22 cellular contexts compared by ENCODE assay signal in genomic region chr6:30957716-30958115, GRCh38. TPM values are rescaled to one million over a fixed set of nuclear protein-coding genes. Genes with fewer than 3 reads are reported as not detected.
DNase-seq lines count a peak whose midpoint lies in the region; ATAC-seq and TF ChIP-seq lines count a peak whose summit lies in the region.
"Had no signal": no experiment of that assay in that cellular context is flagged by ENCODE, and none has a peak within 500 bp of the region (broad histone marks: within the 10 kb centered on the region; RNA-seq: fewer than 3 reads in every experiment).

No MANE protein-coding gene starts in this region.

- H3K79me2 ChIP-seq in parathyroid adenoma, result no peaks in the 10 kb centered on the region

- H3K4me1 ChIP-seq in CD4-positive, CD25-positive, alpha-beta regulatory T cell (ENCODE audit: control insufficient read depth, insufficient read depth, low read length, poor library complexity, severe bottlenecking), result peaks cover 14% of the 10 kb centered on the region
- peaks cover 11% of the 10 kb centered on the region for H3K4me1 ChIP-seq in parathyroid adenoma

- peaks cover 5 to 23% (median 6%) of the 10 kb centered on the region in 4 donors for H3K4me1 Mint-ChIP-seq in CD4-positive, CD25-positive, alpha-beta regulatory T cell
- H3K4me1 Mint-ChIP-seq in endothelial cell (ENCODE audit: unreplicated experiment), result peaks cover 38% of the 10 kb centered on the region
- H3K4me1 Mint-ChIP-seq in activated T-cell treated with anti-CD3 and anti-CD28 coated beads, Interleukin-2, amount 50 U/mL, for 72 hours (ENCODE audit: low read depth), result peaks cover 19% of the 10 kb centered on the region

- peaks cover 0 to 4% (median 0%) of the 10 kb centered on the region in 7 donors for H3K9me3 Mint-ChIP-seq in CD4-positive, CD25-positive, alpha-beta regulatory T cell
- no peaks in the 10 kb centered on the region for H3K9me3 Mint-ChIP-seq in endothelial cell (ENCODE audit: unreplicated experiment)
- H3K9me3 Mint-ChIP-seq in activated T-cell treated with anti-CD3 and anti-CD28 coated beads, Interleukin-2, amount 50 U/mL, for 72 hours, result no peaks in the 10 kb centered on the region
- H3K9me3 Mint-ChIP-seq: CD8-positive, alpha-beta T cell had no signal

- in situ Hi-C loops in SK-MEL-5 (cut with HindIII; ENCODE audit: low pct_unique_long_range_greater_than_20kb, low sequenced_read_pairs), result no loop called here

- no peaks in the 10 kb centered on the region for H3K9me3 ChIP-seq in CD4-positive, CD25-positive, alpha-beta regulatory T cell (ENCODE audit: control insufficient read depth in 2 of 2, low read length in 2 of 2)
- no peaks in the 10 kb centered on the region for H3K9me3 ChIP-seq in parathyroid adenoma (ENCODE audit: control insufficient read depth, low read length)
- H3K9me3 ChIP-seq: BLaER1 had no signal

- ATAC-seq in CD4-positive, CD25-positive, alpha-beta regulatory T cell (ENCODE audit: low read depth in 2 of 2), result no peak
- ATAC-seq in activated T-cell treated with anti-CD3 and anti-CD28 coated beads, Interleukin-2, amount 50 U/mL, for 72 hours (replicated peaks in 1 of 2), result no peak
- ATAC-seq: CD8-positive, alpha-beta T cell had no signal

- H3K27ac Mint-ChIP-seq in CD4-positive, CD25-positive, alpha-beta regulatory T cell, result peak overlapping the region in 2 of 3 donors; percentile 23 to 78
- peak overlapping the region; percentile 79 for H3K27ac Mint-ChIP-seq in endothelial cell (ENCODE audit: unreplicated experiment)
- no peak overlapping the region for H3K27ac Mint-ChIP-seq in activated T-cell treated with anti-CD3 and anti-CD28 coated beads, Interleukin-2, amount 50 U/mL, for 72 hours
- H3K27ac Mint-ChIP-seq: CD8-positive, alpha-beta T cell had no signal

- H3K27ac ChIP-seq in CD4-positive, CD25-positive, alpha-beta regulatory T cell (ENCODE audit: insufficient read depth, low read length, poor library complexity, severe bottlenecking), result no peak overlapping the region
- H3K27ac ChIP-seq in parathyroid adenoma, result no peak overlapping the region
- H3K27ac ChIP-seq: BLaER1, GM23248, HL-60 had no signal

- no peaks in the 10 kb centered on the region for H3K36me3 Mint-ChIP-seq in CD4-positive, CD25-positive, alpha-beta regulatory T cell
- no peaks in the 10 kb centered on the region for H3K36me3 Mint-ChIP-seq in endothelial cell (ENCODE audit: low read depth, unreplicated experiment)
- no peaks in the 10 kb centered on the region for H3K36me3 Mint-ChIP-seq in activated T-cell treated with anti-CD3 and anti-CD28 coated beads, Interleukin-2, amount 50 U/mL, for 72 hours (ENCODE audit: insufficient read depth in 2 of 2)
- H3K36me3 Mint-ChIP-seq: CD14-positive monocyte had no signal

- TF ChIP-seq CTCF in endothelial cell (IDR thresholded peaks at IDR 0.05; ENCODE audit: unreplicated experiment) (no peak), parathyroid adenoma (IDR thresholded peaks at IDR 0.05) (no peak)

- H3K27me3 Mint-ChIP-seq in CD4-positive, CD25-positive, alpha-beta regulatory T cell, result peaks cover 35% of the 10 kb centered on the region
- peaks cover 1% of the 10 kb centered on the region for H3K27me3 Mint-ChIP-seq in endothelial cell (ENCODE audit: unreplicated experiment)
- H3K27me3 Mint-ChIP-seq in activated T-cell treated with anti-CD3 and anti-CD28 coated beads, Interleukin-2, amount 50 U/mL, for 72 hours (ENCODE audit: low read depth), result peaks cover 45% of the 10 kb centered on the region

- H3K4me2 ChIP-seq in parathyroid adenoma (ENCODE audit: low read length), result no peak overlapping the region
- H3K4me2 ChIP-seq: BLaER1 had no signal

- peak overlapping the region; percentile 30 for H2AFZ ChIP-seq in parathyroid adenoma
- H2AFZ ChIP-seq: GM23248 had no signal

- H3K27me3 ChIP-seq in CD4-positive, CD25-positive, alpha-beta regulatory T cell (ENCODE audit: control insufficient read depth, insufficient read depth, low read length), result peaks cover 3% of the 10 kb centered on the region
- no peaks in the 10 kb centered on the region for H3K27me3 ChIP-seq in parathyroid adenoma (ENCODE audit: control insufficient read depth, insufficient read depth, low read length)
- H3K27me3 ChIP-seq: BLaER1 had no signal

- no peaks in the 10 kb centered on the region for H3K36me3 ChIP-seq in CD4-positive, CD25-positive, alpha-beta regulatory T cell (ENCODE audit: control insufficient read depth, insufficient read depth, low read length)
- no peaks in the 10 kb centered on the region for H3K36me3 ChIP-seq in parathyroid adenoma (ENCODE audit: control insufficient read depth, insufficient read depth, low read length)
- H3K36me3 ChIP-seq: BLaER1 had no signal

- no peak for DNase-seq in CD4-positive, CD25-positive, alpha-beta regulatory T cell
- DNase-seq in SK-MEL-5 (ENCODE audit: low read depth, low spot score) (peak; percentile 9), endothelial cell (ENCODE audit: low spot score) (no peak), retina (no peak)
- no peak for DNase-seq in activated T-cell treated with anti-CD3 and anti-CD28 coated beads, Interleukin-2, amount 50 U/mL, for 72 hours
- DNase-seq in activated CD4-positive, alpha-beta T cell treated with anti-CD3 and anti-CD28 coated beads, Interleukin-2, amount 50 U/mL, for 4 hours, result no peak
- DNase-seq: 8988T; CD8-positive, alpha-beta T cell; COR-L47; DMS 273 treated with DMSO at 0.1 percent for 48 hours; DMS53; DND-41; EL; GM23248; HCEC 1CT had no signal

- no peak overlapping the region for H3K9ac ChIP-seq in parathyroid adenoma
- H3K9ac ChIP-seq: BLaER1, GM23248 had no signal

- peak overlapping the region in 1 of 4 donors; percentile 32 for H3K4me3 Mint-ChIP-seq in CD4-positive, CD25-positive, alpha-beta regulatory T cell
- H3K4me3 Mint-ChIP-seq in endothelial cell (ENCODE audit: unreplicated experiment), result peak overlapping the region; percentile 68
- no peak overlapping the region for H3K4me3 Mint-ChIP-seq in activated T-cell treated with anti-CD3 and anti-CD28 coated beads, Interleukin-2, amount 50 U/mL, for 72 hours
- H3K4me3 Mint-ChIP-seq: CD8-positive, alpha-beta T cell had no signal

- no peak overlapping the region for H3K4me3 ChIP-seq in CD4-positive, CD25-positive, alpha-beta regulatory T cell (ENCODE audit: low read depth, low read length)
- H3K4me3 ChIP-seq in parathyroid adenoma (ENCODE audit: low read depth, low read length), result no peak overlapping the region
- H3K4me3 ChIP-seq: BLaER1, GM23248 had no signal

RNA-seq across cellular contexts. Expression of gene MUCL3, which starts 16.9 kb away (rescaled TPM):
- not detected for total RNA-seq in CD4-positive, CD25-positive, alpha-beta regulatory T cell
- not detected for polyA plus RNA-seq in CD4-positive, CD25-positive, alpha-beta regulatory T cell
- total RNA-seq in SK-MEL-5 (2014; rRNA removed; shearing (Covaris generic)), result not detected in 2 replicates
- polyA plus RNA-seq in SK-MEL-5 (2015; cell fraction: cytosol; rRNA removed), result not detected in 2 replicates
- not detected in 2 replicates for polyA plus RNA-seq in SK-MEL-5 (2015; cell fraction: nucleus; rRNA removed)
- not detected for total RNA-seq in endothelial cell (ENCODE audit: unreplicated experiment)
- total RNA-seq in activated T-cell treated with anti-CD3 and anti-CD28 coated beads, Interleukin-2, amount 50 U/mL, for 72 hours, result under 1 TPM in 1 of 2 donors, not detected in 1; 0.09 TPM
- total RNA-seq: A673; CD8-positive, alpha-beta T cell; GM23248; HT1080 had no signal
- polyA plus RNA-seq: AG04450, CD14-positive monocyte, GM23248 had no signal

RNA-seq across cellular contexts. Expression of gene SFTA2, which starts 25.7 kb away (rescaled TPM):
- not detected for total RNA-seq in CD4-positive, CD25-positive, alpha-beta regulatory T cell
- under 1 TPM in 2 of 4 donors, not detected in 2; 0.25 to 0.32 TPM for polyA plus RNA-seq in CD4-positive, CD25-positive, alpha-beta regulatory T cell
- not detected in 2 replicates for total RNA-seq in SK-MEL-5 (2014; rRNA removed; shearing (Covaris generic))
- polyA plus RNA-seq in SK-MEL-5 (2015; cell fraction: cytosol; rRNA removed), result not detected in 2 replicates
- not detected in 2 replicates for polyA plus RNA-seq in SK-MEL-5 (2015; cell fraction: nucleus; rRNA removed)
- total RNA-seq in endothelial cell (ENCODE audit: unreplicated experiment), result 2.8 TPM
- under 1 TPM in 1 of 2 donors, not detected in 1; 0.31 TPM for total RNA-seq in activated T-cell treated with anti-CD3 and anti-CD28 coated beads, Interleukin-2, amount 50 U/mL, for 72 hours
- total RNA-seq: A673; CD8-positive, alpha-beta T cell; GM23248; HT1080 had no signal
- polyA plus RNA-seq: AG04450, CD14-positive monocyte, GM23248 had no signal

RNA-seq across cellular contexts. Expression of gene MUC21, which starts 25.8 kb away (rescaled TPM):
- not detected for total RNA-seq in CD4-positive, CD25-positive, alpha-beta regulatory T cell
- polyA plus RNA-seq in CD4-positive, CD25-positive, alpha-beta regulatory T cell, result not detected
- total RNA-seq in SK-MEL-5 (2014; rRNA removed; shearing (Covaris generic)), result not detected in 2 replicates
- polyA plus RNA-seq in SK-MEL-5 (2015; cell fraction: cytosol; rRNA removed), result not detected in 2 replicates
- polyA plus RNA-seq in SK-MEL-5 (2015; cell fraction: nucleus; rRNA removed), result not detected in 2 replicates
- total RNA-seq in endothelial cell (ENCODE audit: unreplicated experiment), result 0.10 TPM
- not detected for total RNA-seq in activated T-cell treated with anti-CD3 and anti-CD28 coated beads, Interleukin-2, amount 50 U/mL, for 72 hours
- total RNA-seq: A673; CD8-positive, alpha-beta T cell; GM23248; HT1080 had no signal
- polyA plus RNA-seq: AG04450, CD14-positive monocyte, GM23248 had no signal

RNA-seq across cellular contexts. Expression of gene VARS2, which starts 43.7 kb away (rescaled TPM):
- 19.8 TPM for total RNA-seq in CD4-positive, CD25-positive, alpha-beta regulatory T cell
- polyA plus RNA-seq in CD4-positive, CD25-positive, alpha-beta regulatory T cell, result 10 to 100 TPM; 12.9 to 20.7 (median 15.9) TPM
- 36.5 and 44.1 TPM in 2 replicates for total RNA-seq in SK-MEL-5 (2014; rRNA removed; shearing (Covaris generic))
- 49.7 and 56.5 TPM in 2 replicates for polyA plus RNA-seq in SK-MEL-5 (2015; cell fraction: cytosol; rRNA removed)
- polyA plus RNA-seq in SK-MEL-5 (2015; cell fraction: nucleus; rRNA removed), result 134 and 159 TPM in 2 replicates
- total RNA-seq in endothelial cell (ENCODE audit: unreplicated experiment), result 20.0 TPM
- 10 to 100 TPM; 47.3 to 54.9 TPM for total RNA-seq in activated T-cell treated with anti-CD3 and anti-CD28 coated beads, Interleukin-2, amount 50 U/mL, for 72 hours

RNA-seq across cellular contexts. Expression of gene GTF2H4, which starts 49.7 kb away (rescaled TPM):
- 15.5 TPM for total RNA-seq in CD4-positive, CD25-positive, alpha-beta regulatory T cell
- polyA plus RNA-seq in CD4-positive, CD25-positive, alpha-beta regulatory T cell, result 1 to 10 TPM; 6.8 to 7.8 (median 7.0) TPM
- total RNA-seq in SK-MEL-5 (2014; rRNA removed; shearing (Covaris generic)), result 16.3 and 18.0 TPM in 2 replicates
- 17.2 and 25.6 TPM in 2 replicates for polyA plus RNA-seq in SK-MEL-5 (2015; cell fraction: cytosol; rRNA removed)
- 160 and 164 TPM in 2 replicates for polyA plus RNA-seq in SK-MEL-5 (2015; cell fraction: nucleus; rRNA removed)
- 47.6 TPM for total RNA-seq in endothelial cell (ENCODE audit: unreplicated experiment)
- total RNA-seq in activated T-cell treated with anti-CD3 and anti-CD28 coated beads, Interleukin-2, amount 50 U/mL, for 72 hours, result 10 to 100 TPM; 43.5 to 46.9 TPM
